Comparison of ENCODE assay signal across 1 cellular context in the genomic region with DNA sequence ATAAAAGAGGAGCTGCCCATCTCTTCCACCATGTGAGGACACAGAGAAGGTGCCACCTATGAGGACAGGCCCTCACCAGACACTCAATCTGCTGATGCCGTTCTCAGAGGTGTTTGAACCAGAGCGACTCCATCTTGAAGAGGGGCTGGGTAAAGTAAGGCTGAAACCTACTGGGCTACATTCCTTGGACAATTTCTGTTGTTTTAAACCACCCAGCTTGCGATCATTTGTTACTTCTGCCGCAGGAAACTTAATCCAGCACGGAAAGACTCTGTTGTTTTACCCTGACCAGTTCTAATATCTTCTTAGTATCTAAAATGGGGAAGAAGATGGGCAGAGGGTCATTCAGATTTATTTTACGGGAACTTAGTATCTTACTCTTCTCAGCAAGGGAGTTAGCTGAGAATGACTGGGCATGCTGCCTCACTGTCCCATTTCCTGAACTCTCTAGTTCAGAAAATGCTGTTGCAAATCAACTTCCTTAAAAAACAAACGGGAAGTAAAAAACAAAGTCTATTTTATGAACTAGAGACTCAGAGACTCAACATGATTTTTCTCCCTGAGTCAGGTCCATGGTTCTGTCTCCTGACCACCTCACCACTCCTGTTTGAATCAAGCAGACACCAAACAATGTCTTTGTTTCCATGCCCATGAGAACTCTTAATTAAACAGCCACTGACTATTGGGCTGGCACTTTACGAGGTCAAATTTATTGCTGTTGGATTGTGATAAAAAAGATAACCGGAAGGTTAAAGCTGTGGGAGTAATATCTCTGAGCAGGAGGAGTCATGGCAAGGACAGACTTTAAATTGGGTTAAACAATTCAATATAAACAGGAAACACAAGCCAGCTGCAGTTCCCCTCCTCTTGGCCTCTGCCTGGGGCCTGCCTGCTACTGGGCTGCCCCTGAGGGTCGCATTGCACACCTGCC.
TF ChIP-seq lines count a peak whose summit lies in the region.

No MANE protein-coding gene starts in this region.

TF ChIP-seq in K562, 482 proteins besides CTCF, POLR2A, EP300 and RAD21 (continued from another document and continues in another):
- TF ChIP-seq ARID3B (CRISPR knock-in tag; IDR thresholded peaks at IDR 0.05; ENCODE audit: borderline replicate concordance) (peak; percentile 96; the same call in 1 of the 2 replicates), RBM14 (IDR thresholded peaks at IDR 0.05; ENCODE audit: borderline replicate concordance, insufficient read depth, low read depth, low read length) (no peak), L3MBTL2 (IDR thresholded peaks at IDR 0.05) (no peak), CC2D1A (IDR thresholded peaks at IDR 0.05) (no peak), MAFF (IDR thresholded peaks at IDR 0.05; ENCODE audit: low read length) (peak; percentile 30; the same call in 1 of the 2 replicates), MLX (CRISPR knock-in tag; conservative IDR thresholded peaks at IDR 0.05) (no peak), E2F1 (CRISPR knock-in tag; IDR thresholded peaks at IDR 0.05) (no peak), FOS (IDR thresholded peaks at IDR 0.05; ENCODE audit: extremely low read depth, insufficient read length) (no peak), IRF9 (tag; IDR thresholded peaks at IDR 0.05) (peak; percentile 87), ZNF212 (CRISPR knock-in tag; IDR thresholded peaks at IDR 0.05) (peak; percentile 85), MAZ (CRISPR knock-in tag; conservative IDR thresholded peaks at IDR 0.05 in 1 of 2, IDR thresholded peaks at IDR 0.05 in 1 of 2) (peak; percentile 18 to 83; a peak in 2 of 4 replicates), ESRRB (CRISPR knock-in tag; IDR thresholded peaks at IDR 0.05; ENCODE audit: borderline replicate concordance) (peak; percentile 60; the same call in 1 of the 2 replicates), PRMT5 (CRISPR knock-in tag; IDR thresholded peaks at IDR 0.05) (no peak), CCAR2 (IDR thresholded peaks at IDR 0.05; ENCODE audit: low read depth, low read length) (no peak), ZNF347 (CRISPR knock-in tag; IDR thresholded peaks at IDR 0.05; ENCODE audit: low read depth) (0 out of 2 replicates have a peak, but pooled peaks have one; percentile 64), ZNF184 (CRISPR knock-in tag; IDR thresholded peaks at IDR 0.05) (no peak), PHB (CRISPR knock-in tag; IDR thresholded peaks at IDR 0.05) (no peak), KHSRP (IDR thresholded peaks at IDR 0.05) (no peak), ZFP1 (CRISPR knock-in tag; IDR thresholded peaks at IDR 0.05) (peak; percentile 87), GTF2B (IDR thresholded peaks at IDR 0.05; ENCODE audit: extremely low read depth, insufficient read length) (no peak), GABPB2 (CRISPR knock-in tag; conservative IDR thresholded peaks at IDR 0.05) (no peak), ZNF764 (CRISPR knock-in tag; IDR thresholded peaks at IDR 0.05; ENCODE audit: low read depth) (no peak), ZBTB1 (CRISPR knock-in tag; IDR thresholded peaks at IDR 0.05; ENCODE audit: borderline replicate concordance, low read depth) (no peak), ZBTB26 (CRISPR knock-in tag; IDR thresholded peaks at IDR 0.05) (peak; percentile 94; the same call in 1 of the 2 replicates), ESRRA (IDR thresholded peaks at IDR 0.05; ENCODE audit: borderline replicate concordance, low read depth) (no peak), TFAM (CRISPR knock-in tag; conservative IDR thresholded peaks at IDR 0.05) (no peak), TCF15 (CRISPR knock-in tag; IDR thresholded peaks at IDR 0.05) (peak; percentile 69; the same call in 1 of the 2 replicates), ATF2 (CRISPR knock-in tag; IDR thresholded peaks at IDR 0.05) (no peak), ZNF561 (CRISPR knock-in tag; conservative IDR thresholded peaks at IDR 0.05) (peak; percentile 78; the same call in 1 of the 2 replicates), NFXL1 (CRISPR knock-in tag; IDR thresholded peaks at IDR 0.05) (peak; percentile 91), FOXK1 (CRISPR knock-in tag; IDR thresholded peaks at IDR 0.05; ENCODE audit: borderline replicate concordance) (0 out of 2 replicates have a peak, but pooled peaks have one; percentile 27), ZBTB8A (IDR thresholded peaks at IDR 0.05; ENCODE audit: partially characterized antibody) (no peak), ZNF124 (CRISPR knock-in tag; IDR thresholded peaks at IDR 0.05) (no peak), ZNF174 (CRISPR knock-in tag; IDR thresholded peaks at IDR 0.05) (0 out of 2 replicates have a peak, but pooled peaks have one; percentile 68), WHSC1 (IDR thresholded peaks at IDR 0.05; ENCODE audit: low read length) (no peak), NCOA4 (IDR thresholded peaks at IDR 0.05; ENCODE audit: partially characterized antibody) (no peak), CBX3 (IDR thresholded peaks at IDR 0.05; ENCODE audit: borderline replicate concordance in 1 of 2, low read length in 2 of 2) (no peak), PURB (CRISPR knock-in tag; IDR thresholded peaks at IDR 0.05; ENCODE audit: low read depth) (no peak), STAG1 (CRISPR knock-in tag; IDR thresholded peaks at IDR 0.05; ENCODE audit: borderline replicate concordance) (no peak)
- TF ChIP-seq, protein P1, sequence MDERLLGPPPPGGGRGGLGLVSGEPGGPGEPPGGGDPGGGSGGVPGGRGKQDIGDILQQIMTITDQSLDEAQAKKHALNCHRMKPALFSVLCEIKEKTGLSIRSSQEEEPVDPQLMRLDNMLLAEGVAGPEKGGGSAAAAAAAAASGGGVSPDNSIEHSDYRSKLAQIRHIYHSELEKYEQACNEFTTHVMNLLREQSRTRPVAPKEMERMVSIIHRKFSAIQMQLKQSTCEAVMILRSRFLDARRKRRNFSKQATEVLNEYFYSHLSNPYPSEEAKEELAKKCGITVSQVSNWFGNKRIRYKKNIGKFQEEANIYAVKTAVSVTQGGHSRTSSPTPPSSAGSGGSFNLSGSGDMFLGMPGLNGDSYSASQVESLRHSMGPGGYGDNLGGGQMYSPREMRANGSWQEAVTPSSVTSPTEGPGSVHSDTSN (CRISPR knock-in tag; IDR thresholded peaks at IDR 0.05; ENCODE audit: low read depth) = no peak
- TF ChIP-seq, protein P1 (tag; conservative IDR thresholded peaks at IDR 0.05; ENCODE audit: low read depth) = peak; percentile 46
- TF ChIP-seq, protein P2, sequence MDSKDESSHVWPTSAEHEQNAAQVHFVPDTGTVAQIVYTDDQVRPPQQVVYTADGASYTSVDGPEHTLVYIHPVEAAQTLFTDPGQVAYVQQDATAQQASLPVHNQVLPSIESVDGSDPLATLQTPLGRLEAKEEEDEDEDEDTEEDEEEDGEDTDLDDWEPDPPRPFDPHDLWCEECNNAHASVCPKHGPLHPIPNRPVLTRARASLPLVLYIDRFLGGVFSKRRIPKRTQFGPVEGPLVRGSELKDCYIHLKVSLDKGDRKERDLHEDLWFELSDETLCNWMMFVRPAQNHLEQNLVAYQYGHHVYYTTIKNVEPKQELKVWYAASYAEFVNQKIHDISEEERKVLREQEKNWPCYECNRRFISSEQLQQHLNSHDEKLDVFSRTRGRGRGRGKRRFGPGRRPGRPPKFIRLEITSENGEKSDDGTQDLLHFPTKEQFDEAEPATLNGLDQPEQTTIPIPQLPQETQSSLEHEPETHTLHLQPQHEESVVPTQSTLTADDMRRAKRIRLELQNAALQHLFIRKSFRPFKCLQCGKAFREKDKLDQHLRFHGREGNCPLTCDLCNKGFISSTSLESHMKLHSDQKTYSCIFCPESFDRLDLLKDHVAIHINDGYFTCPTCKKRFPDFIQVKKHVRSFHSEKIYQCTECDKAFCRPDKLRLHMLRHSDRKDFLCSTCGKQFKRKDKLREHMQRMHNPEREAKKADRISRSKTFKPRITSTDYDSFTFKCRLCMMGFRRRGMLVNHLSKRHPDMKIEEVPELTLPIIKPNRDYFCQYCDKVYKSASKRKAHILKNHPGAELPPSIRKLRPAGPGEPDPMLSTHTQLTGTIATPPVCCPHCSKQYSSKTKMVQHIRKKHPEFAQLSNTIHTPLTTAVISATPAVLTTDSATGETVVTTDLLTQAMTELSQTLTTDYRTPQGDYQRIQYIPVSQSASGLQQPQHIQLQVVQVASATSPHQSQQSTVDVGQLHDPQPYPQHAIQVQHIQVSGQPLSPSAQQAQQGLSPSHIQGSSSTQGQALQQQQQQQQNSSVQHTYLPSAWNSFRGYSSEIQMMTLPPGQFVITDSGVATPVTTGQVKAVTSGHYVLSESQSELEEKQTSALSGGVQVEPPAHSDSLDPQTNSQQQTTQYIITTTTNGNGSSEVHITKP (IDR thresholded peaks at IDR 0.05; ENCODE audit: partially characterized antibody) = no peak
- TF ChIP-seq, protein P3, sequence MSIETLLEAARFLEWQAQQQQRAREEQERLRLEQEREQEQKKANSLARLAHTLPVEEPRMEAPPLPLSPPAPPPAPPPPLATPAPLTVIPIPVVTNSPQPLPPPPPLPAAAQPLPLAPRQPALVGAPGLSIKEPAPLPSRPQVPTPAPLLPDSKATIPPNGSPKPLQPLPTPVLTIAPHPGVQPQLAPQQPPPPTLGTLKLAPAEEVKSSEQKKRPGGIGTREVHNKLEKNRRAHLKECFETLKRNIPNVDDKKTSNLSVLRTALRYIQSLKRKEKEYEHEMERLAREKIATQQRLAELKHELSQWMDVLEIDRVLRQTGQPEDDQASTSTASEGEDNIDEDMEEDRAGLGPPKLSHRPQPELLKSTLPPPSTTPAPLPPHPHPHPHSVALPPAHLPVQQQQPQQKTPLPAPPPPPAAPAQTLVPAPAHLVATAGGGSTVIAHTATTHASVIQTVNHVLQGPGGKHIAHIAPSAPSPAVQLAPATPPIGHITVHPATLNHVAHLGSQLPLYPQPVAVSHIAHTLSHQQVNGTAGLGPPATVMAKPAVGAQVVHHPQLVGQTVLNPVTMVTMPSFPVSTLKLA (conservative IDR thresholded peaks at IDR 0.05) = no peak
